ENCODE assay signal across 14 cellular contexts in the genomic region with DNA sequence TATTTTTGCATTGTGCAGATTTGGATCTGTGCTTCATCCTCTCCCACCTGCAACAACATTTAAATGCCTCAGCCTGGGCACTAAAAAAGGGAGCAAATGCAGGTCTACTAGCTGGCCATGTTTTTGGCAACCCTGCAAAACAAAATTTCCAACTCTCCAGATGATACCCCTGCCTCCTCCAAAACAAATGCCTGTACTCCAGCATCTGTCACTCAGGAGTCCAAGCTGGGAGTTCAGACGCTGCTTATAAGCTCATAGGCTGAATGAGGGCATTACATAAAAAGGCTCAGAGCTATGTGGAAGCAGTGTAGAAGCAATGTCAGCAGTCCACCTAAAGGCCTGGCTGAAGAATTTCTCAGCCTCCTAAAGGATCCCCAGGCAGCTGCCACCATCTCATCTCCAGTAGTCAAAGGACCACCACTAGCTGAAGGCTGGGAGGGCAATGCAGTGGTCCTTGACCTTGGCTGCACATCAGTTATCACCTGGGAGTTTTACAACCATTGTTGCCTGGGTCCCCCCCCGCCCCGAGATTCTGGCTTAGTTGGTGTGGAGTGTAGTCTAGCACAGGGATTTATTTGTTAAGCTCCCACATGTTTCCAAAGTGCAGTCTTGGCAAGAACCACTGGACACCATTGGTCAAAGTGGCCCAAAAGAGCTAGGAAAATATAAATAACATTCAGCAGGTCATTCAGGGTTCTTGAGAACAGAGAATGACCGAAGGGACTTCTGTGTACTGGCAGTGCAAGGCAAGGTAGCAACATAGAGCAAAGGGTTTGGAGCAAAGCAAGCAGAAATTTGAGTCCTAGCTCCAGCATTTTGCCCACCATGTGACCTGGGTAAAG. TPM values are rescaled to one million over a fixed set of nuclear protein-coding genes. Genes with fewer than 3 reads are reported as not detected.
A peak's percentile ranks its signal among the peaks of the same experiment; 100 is the strongest.
DNase-seq lines count a peak whose midpoint lies in the region; ATAC-seq and TF ChIP-seq lines count a peak whose summit lies in the region.
"Had no signal": no experiment of that assay in that cellular context is flagged by ENCODE, and none has a peak within 500 bp of the region (broad histone marks: within the 10 kb centered on the region; RNA-seq: fewer than 3 reads in every experiment).

No MANE protein-coding gene starts in this region.

- H3K27me3 Mint-ChIP-seq in CD14-positive monocyte (ENCODE audit: low read depth in 3 of 3) = peaks cover 0 to 5% (median 0%) of the 10 kb centered on the region in 3 donors
- H3K27me3 Mint-ChIP-seq in activated naive CD8-positive, alpha-beta T cell treated with anti-CD3 and anti-CD28 coated beads, Interleukin-2, amount 50 U/mL, for 24 hours = no peaks in the 10 kb centered on the region
- peaks cover 13% of the 10 kb centered on the region for H3K27me3 Mint-ChIP-seq in nephron progenitor cell (ENCODE audit: low read depth, poor library complexity)

- H3K4me3 Mint-ChIP-seq in CD14-positive monocyte = no peak overlapping the region
- no peak overlapping the region for H3K4me3 Mint-ChIP-seq in activated naive CD8-positive, alpha-beta T cell treated with anti-CD3 and anti-CD28 coated beads, Interleukin-2, amount 50 U/mL, for 24 hours
- no peak overlapping the region for H3K4me3 Mint-ChIP-seq in nephron progenitor cell
- H3K4me3 Mint-ChIP-seq: activated T-cell treated with anti-CD3 and anti-CD28 coated beads, Interleukin-2, amount 50 U/mL, for 4 hours had no signal

- H3K4me1 ChIP-seq in ovary (ENCODE audit: insufficient read depth) = peaks cover 7% of the 10 kb centered on the region

- TF ChIP-seq POLR2A in ovary (IDR thresholded peaks at IDR 0.05) = no peak

- 49 to 69% (median 63%) methylated on average over 4 of the region's 4 CpGs for WGBS in ovary, 3 donors

- no peak for ATAC-seq in activated naive CD8-positive, alpha-beta T cell treated with anti-CD3 and anti-CD28 coated beads, Interleukin-2, amount 50 U/mL, for 24 hours
- ATAC-seq: WTC11 had no signal

- H3K27ac ChIP-seq in KOPT-K1 (ENCODE audit: low read depth, low read length, poor library complexity, severe bottlenecking) (peak overlapping the region; percentile 5), ovary (no peak overlapping the region)
- H3K27ac ChIP-seq: parathyroid adenoma had no signal

- H3K27ac Mint-ChIP-seq in CD14-positive monocyte (peak overlapping the region in 4 of 7 donors; percentile 49 to 99 (median 62)), nephron progenitor cell (peak overlapping the region; percentile 54)
- H3K27ac Mint-ChIP-seq in activated naive CD8-positive, alpha-beta T cell treated with anti-CD3 and anti-CD28 coated beads, Interleukin-2, amount 50 U/mL, for 24 hours = peak overlapping the region; percentile 21
- H3K27ac Mint-ChIP-seq: WTC11 had no signal

- H3K4me1 Mint-ChIP-seq in CD14-positive monocyte (peaks cover 66% of the 10 kb centered on the region), nephron progenitor cell (peaks cover 70% of the 10 kb centered on the region)
- H3K4me1 Mint-ChIP-seq in activated naive CD8-positive, alpha-beta T cell treated with anti-CD3 and anti-CD28 coated beads, Interleukin-2, amount 50 U/mL, for 24 hours = peaks cover 98% of the 10 kb centered on the region

- H3K4me3 ChIP-seq in ovary = no peak overlapping the region

- H3K9me3 Mint-ChIP-seq in CD14-positive monocyte (peaks cover 0 to 3% (median 0%) of the 10 kb centered on the region in 7 donors), nephron progenitor cell (no peaks in the 10 kb centered on the region)
- H3K9me3 Mint-ChIP-seq in activated naive CD8-positive, alpha-beta T cell treated with anti-CD3 and anti-CD28 coated beads, Interleukin-2, amount 50 U/mL, for 24 hours = no peaks in the 10 kb centered on the region
- H3K9me3 Mint-ChIP-seq: activated T-cell treated with anti-CD3 and anti-CD28 coated beads, Interleukin-2, amount 50 U/mL, for 4 hours; endodermal cell; WTC11 had no signal

- H3K36me3 Mint-ChIP-seq in CD14-positive monocyte = peaks cover 41 to 44% of the 10 kb centered on the region in 2 donors
- H3K36me3 Mint-ChIP-seq in activated naive CD8-positive, alpha-beta T cell treated with anti-CD3 and anti-CD28 coated beads, Interleukin-2, amount 50 U/mL, for 24 hours (ENCODE audit: low read depth) = peaks cover 22% of the 10 kb centered on the region
- H3K36me3 Mint-ChIP-seq in nephron progenitor cell (ENCODE audit: low read depth) = no peaks in the 10 kb centered on the region
- H3K36me3 Mint-ChIP-seq: WTC11 had no signal

- no peaks in the 10 kb centered on the region for H3K27me3 ChIP-seq in ovary

- DNase-seq in CD14-positive monocyte (ENCODE audit: low spot score) (no peak), nephron progenitor cell (no peak), A172 (ENCODE audit: low spot score) (no peak), NCI-H146 (lab: John Stamatoyannopoulos, UW) (no peak), ovary (no peak)
- no peak for DNase-seq in activated naive CD8-positive, alpha-beta T cell treated with anti-CD3 and anti-CD28 coated beads, Interleukin-2, amount 50 U/mL, for 24 hours
- no peak for DNase-seq in activated CD8-positive, alpha-beta memory T cell treated with anti-CD3 and anti-CD28 coated beads for 24 hours
- DNase-seq: DND-41, endodermal cell, mesenchymal stem cell had no signal

- intact Hi-C loops in CD14-positive monocyte (cut with micrococcal nuclease) (no loop called here), ovary (cut with DNase I) (no loop called here)

- no peak for TF ChIP-seq CTCF in CD14-positive monocyte (IDR thresholded peaks at IDR 0.05)
- no peak for TF ChIP-seq CTCF in nephron progenitor cell (IDR thresholded peaks at IDR 0.05)
- TF ChIP-seq CTCF in ovary (IDR thresholded peaks at IDR 0.05) = no peak

- TF ChIP-seq EP300 in ovary (IDR thresholded peaks at IDR 0.05) = no peak

- H3K36me3 ChIP-seq in KOPT-K1 (ENCODE audit: insufficient read depth, low read length) (no peaks in the 10 kb centered on the region), ovary (no peaks in the 10 kb centered on the region)

- H3K9me3 ChIP-seq in KOPT-K1 (ENCODE audit: insufficient read depth, low read length, poor library complexity, severe bottlenecking) (no peaks in the 10 kb centered on the region), ovary (no peaks in the 10 kb centered on the region)

RNA-seq across cellular contexts. Expression of gene ITPKB, which starts 57.2 kb away (rescaled TPM):
- 10 to 100 TPM in 1 of 2 donors, 1 to 10 TPM in 1; 7.3 to 10.2 TPM for polyA plus RNA-seq in CD14-positive monocyte
- 1.9 and 2.3 TPM in 2 replicates for total RNA-seq in A172 (2014; rRNA removed; shearing (Covaris generic))
- total RNA-seq in ovary = 10 to 100 TPM; 13.6 to 43.2 (median 20.5) TPM
- polyA plus RNA-seq in ovary = 10 to 100 TPM; 11.3 to 19.5 TPM
